ENCODE assay signal across 21 cellular contexts in genomic region chr1:10756842-10757241, GRCh38. TPM values are rescaled to one million over a fixed set of nuclear protein-coding genes. Genes with fewer than 3 reads are reported as not detected.
DNase-seq lines count a peak whose midpoint lies in the region; ATAC-seq and TF ChIP-seq lines count a peak whose summit lies in the region.
"Had no signal": no experiment of that assay in that cellular context is flagged by ENCODE, and none has a peak within 500 bp of the region (broad histone marks: within the 10 kb centered on the region; RNA-seq: fewer than 3 reads in every experiment).

No MANE protein-coding gene starts in this region.

- peak overlapping the region; percentile 98 for H2AK5ac ChIP-seq in neuronal stem cell (ENCODE audit: low read depth, low read length)

- no peaks in the 10 kb centered on the region for H3F3A ChIP-seq in SK-N-SH (replicated peaks; ENCODE audit: insufficient read depth)

- peaks cover 6% of the 10 kb centered on the region for H3K79me1 ChIP-seq in neuronal stem cell (ENCODE audit: low read depth, low read length)

- no CpG with 5 or more reads among the region's 10 CpGs for WGBS in neuronal stem cell (ENCODE audit: extremely low coverage in 2 of 2, insufficient read length in 2 of 2, insufficient replicate concordance in 1 of 2), 2 donors
- 89% methylated on average over 8 of the region's 10 CpGs for WGBS in SK-N-SH (ENCODE audit: low lambda C conversion rate)

- peak overlapping the region; percentile 48 for H4K8ac ChIP-seq in neuronal stem cell (ENCODE audit: low read depth, low read length)

- peak overlapping the region; percentile 89 for H3K27ac ChIP-seq in left ventricle myocardium inferior (replicated peaks)
- no peak overlapping the region for H3K27ac ChIP-seq in neuronal stem cell (replicated peaks; ENCODE audit: low read length)
- H3K27ac ChIP-seq in vagina = peak overlapping the region; percentile 59
- no peak overlapping the region for H3K27ac ChIP-seq in ascending aorta
- H3K27ac ChIP-seq in SK-N-SH (ENCODE audit: low read depth in 2 of 2, low read length in 1 of 2) = no peak overlapping the region
- H3K27ac ChIP-seq: tibial artery had no signal

- no peak overlapping the region for H3K4me3 ChIP-seq in left ventricle myocardium inferior
- H3K4me3 ChIP-seq in neuronal stem cell (ENCODE audit: low read length in 2 of 2) = no peak overlapping the region
- H3K4me3 ChIP-seq in vagina = no peak overlapping the region
- H3K4me3 ChIP-seq in ascending aorta = no peak overlapping the region
- H3K4me3 ChIP-seq in SK-N-SH (ENCODE audit: low read depth in 2 of 2, low read length in 1 of 2) = no peak overlapping the region
- H3K4me3 ChIP-seq: skin epidermis, tibial artery had no signal

- CTCF ChIA-PET in SK-N-SH (lab: Yijun Ruan, JAX) = interaction anchor here (1.1 to 2.0 kb wide), 4 partner anchors 37 to 250 kb away, joined by 3 to 7 read pairs (median 4); no protein-coding TSS in a partner anchor

- POLR2A ChIA-PET in SK-N-SH (lab: Yijun Ruan, JAX) = no interaction called here

- TF ChIP-seq RAD21 in SK-N-SH (IDR thresholded peaks at IDR 0.05; ENCODE audit: low read length) = no peak

- no peaks in the 10 kb centered on the region for H3K9me2 ChIP-seq in SK-N-SH

- H2BK5ac ChIP-seq in neuronal stem cell (ENCODE audit: low read length) = no peak overlapping the region

- no peak for TF ChIP-seq EP300 in SK-N-SH (IDR thresholded peaks at IDR 0.05; ENCODE audit: borderline replicate concordance in 1 of 2, low read depth in 1 of 2, low read length in 1 of 2)

- H2BK12ac ChIP-seq in neuronal stem cell (ENCODE audit: low read length) = peak overlapping the region; percentile 78

- H3K4me2 ChIP-seq in neuronal stem cell (ENCODE audit: insufficient read depth, low read length, poor library complexity, severe bottlenecking) (no peak overlapping the region), SK-N-SH (no peak overlapping the region)

- no peaks in the 10 kb centered on the region for H3K27me3 ChIP-seq in left ventricle myocardium inferior (ENCODE audit: low read depth)
- peaks cover 0 to 14% (median 0%) of the 10 kb centered on the region in 3 experiments for H3K27me3 ChIP-seq in neuronal stem cell (ENCODE audit: control insufficient read depth in 3 of 3, insufficient read depth in 3 of 3, low read depth in 1 of 3, low read length in 3 of 3)
- H3K27me3 ChIP-seq in vagina = no peaks in the 10 kb centered on the region
- no peaks in the 10 kb centered on the region for H3K27me3 ChIP-seq in ascending aorta
- H3K27me3 ChIP-seq in SK-N-SH (ENCODE audit: insufficient read depth) = no peaks in the 10 kb centered on the region

- TF ChIP-seq CTCF in left ventricle myocardium inferior (IDR thresholded peaks at IDR 0.05; ENCODE audit: borderline replicate concordance) (no peak), vagina (IDR thresholded peaks at IDR 0.05) (no peak), ascending aorta (IDR thresholded peaks at IDR 0.05) (no peak), SK-N-SH (IDR thresholded peaks at IDR 0.05) (no peak)

- H3K36me3 ChIP-seq in left ventricle myocardium inferior (peaks cover 11% of the 10 kb centered on the region), neuronal stem cell (replicated peaks in 1 of 2; ENCODE audit: control insufficient read depth in 2 of 2, insufficient read depth in 2 of 2, low read length in 2 of 2) (no peaks in the 10 kb centered on the region), vagina (no peaks in the 10 kb centered on the region), ascending aorta (no peaks in the 10 kb centered on the region), SK-N-SH (replicated peaks in 1 of 2; ENCODE audit: control insufficient read depth in 1 of 2, insufficient read depth in 2 of 2, low read length in 1 of 2) (no peaks in the 10 kb centered on the region)

- H3K4me1 ChIP-seq in left ventricle myocardium inferior (peaks cover 88% of the 10 kb centered on the region), neuronal stem cell (ENCODE audit: control insufficient read depth in 2 of 2, insufficient read depth in 1 of 2, low read depth in 1 of 2, low read length in 2 of 2) (peaks cover 16 to 23% of the 10 kb centered on the region in 2 donors), vagina (peaks cover 23% of the 10 kb centered on the region), ascending aorta (peaks cover 0 to 2% of the 10 kb centered on the region in 2 donors), SK-N-SH (ENCODE audit: control insufficient read depth in 1 of 2, insufficient read depth in 2 of 2, low read depth in 1 of 2, low read length in 1 of 2) (peaks cover 0 to 20% of the 10 kb centered on the region in 2 experiments; a peak in 1 of 4 replicates)

- H3K9ac ChIP-seq in neuronal stem cell (ENCODE audit: low read depth, low read length, poor library complexity) = no peak overlapping the region
- H3K9ac ChIP-seq in SK-N-SH = no peak overlapping the region

- no peaks in the 10 kb centered on the region for H3K79me2 ChIP-seq in SK-N-SH (ENCODE audit: insufficient read depth)

- H2BK15ac ChIP-seq in neuronal stem cell (ENCODE audit: low read length) = no peak overlapping the region

- H3K18ac ChIP-seq in neuronal stem cell (ENCODE audit: low read length) = peak overlapping the region; percentile 85

- peak overlapping the region; percentile 90 for H3K23ac ChIP-seq in neuronal stem cell (ENCODE audit: low read depth, low read length, poor library complexity)

- no peak for DNase-seq in Right ventricle myocardium inferior (ENCODE audit: missing footprints)
- DNase-seq in cardiac septum (ENCODE audit: low spot score) = no peak
- DNase-seq in left ventricle myocardium inferior = no peak
- DNase-seq in neuronal stem cell (ENCODE audit: low spot score) = no peak
- no peak for DNase-seq in vagina (ENCODE audit: extremely low spot score in 2 of 2)
- no peak for DNase-seq in ascending aorta (ENCODE audit: low spot score in 2 of 2)
- DNase-seq in SK-N-SH = no peak
- DNase-seq: activated CD4-positive, alpha-beta T cell treated with anti-CD3 and anti-CD28 coated beads for 36 hours; activated effector memory CD4-positive, alpha-beta T cell treated with Interleukin-2 at 50 U/mL for 16 hours; CD4-positive, alpha-beta memory T cell; H7; kidney glomerular epithelial cell; mammary epithelial cell; NCI-H1092; NCI-H1694 treated with DMSO at 0.1 percent for 48 hours; NCI-H2171; NCI-H524 treated with DMSO at 0.1 percent for 48 hours; stimulated activated naive CD8-positive, alpha-beta T cell treated with anti-CD3 and anti-CD28 coated beads, Interleukin-15, amount 100 ng/mL, for 72 hours; tibial artery had no signal

- H3K9me3 ChIP-seq in left ventricle myocardium inferior (replicated peaks) (no peaks in the 10 kb centered on the region), neuronal stem cell (replicated peaks in 1 of 2; ENCODE audit: control insufficient read depth in 2 of 2, insufficient read depth in 1 of 2, low read depth in 1 of 2, low read length in 2 of 2) (peaks cover 0 to 2% of the 10 kb centered on the region in 2 donors), vagina (no peaks in the 10 kb centered on the region), ascending aorta (no peaks in the 10 kb centered on the region), SK-N-SH (no peaks in the 10 kb centered on the region)
- H3K9me3 ChIP-seq: tibial artery had no signal

- no peaks in the 10 kb centered on the region for H4K20me1 ChIP-seq in SK-N-SH (ENCODE audit: insufficient read depth)

- H2AFZ ChIP-seq in neuronal stem cell (ENCODE audit: low read length) (no peak overlapping the region), SK-N-SH (ENCODE audit: low read depth) (no peak overlapping the region)

- peak overlapping the region; percentile 27 for H3K14ac ChIP-seq in neuronal stem cell (ENCODE audit: low read length)

- ATAC-seq in Right ventricle myocardium inferior = peak; percentile 11
- no peak for ATAC-seq in GM19397 (IDR thresholded peaks at IDR 0.05; ENCODE audit: unreplicated experiment)
- ATAC-seq: activated CD4-positive, alpha-beta T cell treated with anti-CD3 and anti-CD28 coated beads for 36 hours; stimulated activated naive CD8-positive, alpha-beta T cell treated with anti-CD3 and anti-CD28 coated beads, Interleukin-15, amount 100 ng/mL, for 72 hours had no signal

- H4K91ac ChIP-seq in neuronal stem cell (ENCODE audit: low read depth, low read length, poor library complexity) = no peak overlapping the region

- no peak for TF ChIP-seq POLR2A in vagina (IDR thresholded peaks at IDR 0.05)

- intact Hi-C loops in Right ventricle myocardium inferior (cut with DNase I) = no loop called here
- intact Hi-C loops in cardiac septum (cut with DNase I) = no loop called here
- intact Hi-C loops in left ventricle myocardium inferior (cut with micrococcal nuclease) = no loop called here
- intact Hi-C loops in vagina (cut with DNase I) = no loop called here
- intact Hi-C loops in ascending aorta (cut with DNase I) = no loop called here

- no peak overlapping the region for H2BK120ac ChIP-seq in neuronal stem cell (ENCODE audit: low read depth, low read length)

- H3K4ac ChIP-seq in neuronal stem cell (ENCODE audit: low read length) = no peak overlapping the region

RNA-seq across cellular contexts. Expression of gene CASZ1, which starts 39.6 kb away (rescaled TPM):
- total RNA-seq in Right ventricle myocardium inferior = 58.2 TPM
- total RNA-seq in cardiac septum = 82.0 TPM
- 56.3 TPM for total RNA-seq in left ventricle myocardium inferior
- polyA plus RNA-seq in neuronal stem cell (2013, experiment 1 of 2) = 12.5 TPM
- polyA plus RNA-seq in neuronal stem cell (2013, experiment 2 of 2) = 13.3 TPM
- total RNA-seq in vagina = 30.7 TPM
- total RNA-seq in ascending aorta = 25.8 TPM
- polyA plus RNA-seq in SK-N-SH (2012; rRNA removed) = 0.37 and 0.51 TPM in 2 replicates
- polyA plus RNA-seq in SK-N-SH (2012; cell fraction: cytosol; rRNA removed) = 0.21 and 0.41 TPM in 2 replicates
- 1.0 and 1.4 TPM in 2 replicates for polyA plus RNA-seq in SK-N-SH (2012; cell fraction: nucleus; rRNA removed)

Comparison
In these comparisons a context has a peak if more than half of its experiments do, and no peak if none do; other contexts are left out.
1. H3K27ac ChIP-seq: peak in left ventricle myocardium inferior (single experiment) and vagina (single experiment); none in neuronal stem cell (single experiment), ascending aorta (0 of 2) and SK-N-SH (0 of 2).